ENCODE assay signal across 27 cellular contexts in genomic region chrX:111386884-111387283, GRCh38. TPM values are rescaled to one million over a fixed set of nuclear protein-coding genes. Genes with fewer than 3 reads are reported as not detected.
DNase-seq lines count a peak whose midpoint lies in the region; ATAC-seq and TF ChIP-seq lines count a peak whose summit lies in the region.
"Had no signal": no experiment of that assay in that cellular context is flagged by ENCODE, and none has a peak within 500 bp of the region (broad histone marks: within the 10 kb centered on the region; RNA-seq: fewer than 3 reads in every experiment).

No MANE protein-coding gene starts in this region.

- no peak overlapping the region for H3K4me3 Mint-ChIP-seq in MCF 10A (ENCODE audit: unreplicated experiment)
- no peak overlapping the region for H3K4me3 Mint-ChIP-seq in stimulated activated naive CD8-positive, alpha-beta T cell treated with anti-CD3 and anti-CD28 coated beads, Interleukin-15, amount 100 ng/mL, for 72 hours
- H3K4me3 Mint-ChIP-seq in mesothelial cell of epicardium = no peak overlapping the region
- H3K4me3 Mint-ChIP-seq: CD14-positive monocyte; CD8-positive, alpha-beta memory T cell had no signal

- no peak overlapping the region for H3K14ac ChIP-seq in mesenchymal stem cell (ENCODE audit: low read length in 2 of 2)

- TF ChIP-seq POLR2A in breast epithelium (IDR thresholded peaks at IDR 0.05) = no peak

- POLR2A ChIA-PET in MCF 10A (lab: Yijun Ruan, JAX) = no interaction called here

- H3K4me3 ChIP-seq in breast epithelium (no peak overlapping the region), epithelial cell of esophagus (ENCODE audit: low read length) (no peak overlapping the region), mesenchymal stem cell (ENCODE audit: insufficient read depth in 1 of 2, low read depth in 1 of 2, low read length in 2 of 2) (no peak overlapping the region)
- H3K4me3 ChIP-seq: GM12878 had no signal

- no peak for TF ChIP-seq CTCF in MCF 10A (IDR thresholded peaks at IDR 0.05; ENCODE audit: unreplicated experiment)
- TF ChIP-seq CTCF in breast epithelium (IDR thresholded peaks at IDR 0.05) = no peak
- TF ChIP-seq CTCF in epithelial cell of esophagus (IDR thresholded peaks at IDR 0.05; ENCODE audit: insufficient read depth, low read depth, low read length, missing control alignments) = no peak
- no peak for TF ChIP-seq CTCF in mesothelial cell of epicardium (IDR thresholded peaks at IDR 0.05; ENCODE audit: unreplicated experiment)

- no peak overlapping the region for H2AFZ ChIP-seq in mesenchymal stem cell (ENCODE audit: low read depth, low read length)

- no peak overlapping the region for H3K9ac ChIP-seq in mesenchymal stem cell (ENCODE audit: low read length)

- peak; percentile 9 for DNase-seq in MCF 10A (ENCODE audit: unreplicated experiment)
- no peak for DNase-seq in breast epithelium (ENCODE audit: low spot score in 2 of 2)
- DNase-seq in epithelial cell of esophagus (ENCODE audit: low read depth) = peak; percentile 1
- DNase-seq in mesenchymal stem cell = peak; percentile 4
- DNase-seq in stimulated activated naive CD8-positive, alpha-beta T cell treated with anti-CD3 and anti-CD28 coated beads, Interleukin-15, amount 100 ng/mL, for 72 hours = no peak
- no peak for DNase-seq in mesothelial cell of epicardium (ENCODE audit: low spot score in 2 of 2, unreplicated experiment in 2 of 2)
- DNase-seq in putamen (ENCODE audit: low spot score) = no peak
- DNase-seq in NCI-H2029 (lab: John Stamatoyannopoulos, UW) = no peak
- DNase-seq: 8988T; ACHN; BE2C; CD8-positive, alpha-beta memory T cell; DMS 273 treated with DMSO at 0.1 percent for 48 hours; DMS79; EL; GDM1; NCI-H1436; NCI-H187; NCI-H2107; NCI-H446 treated with DMSO at 0.1 percent for 48 hours; NCI-H526; SHP77 had no signal

- no TSS peak for BruUV-seq in MCF 10A (replicated peaks; lab: Mats Ljungman, UMichigan)

- H2BK15ac ChIP-seq in mesenchymal stem cell (ENCODE audit: low read depth, poor library complexity, severe bottlenecking) = no peak overlapping the region

- no peak overlapping the region for H3K27ac ChIP-seq in breast epithelium
- no peak overlapping the region for H3K27ac ChIP-seq in mesenchymal stem cell (ENCODE audit: low read length, poor library complexity, severe bottlenecking)
- H3K27ac ChIP-seq: RWPE1 had no signal

- H3K27me3 ChIP-seq in breast epithelium = peaks cover 0 to 48% of the 10 kb centered on the region in 2 donors
- peaks cover 0 to 12% of the 10 kb centered on the region in 2 experiments for H3K27me3 ChIP-seq in mesenchymal stem cell (ENCODE audit: control insufficient read depth in 1 of 2, insufficient read depth in 1 of 2, low read length in 2 of 2)
- H3K27me3 ChIP-seq: BE2C had no signal

- no peak overlapping the region for H3K4ac ChIP-seq in mesenchymal stem cell (ENCODE audit: low read depth in 1 of 2, low read length in 2 of 2)

- no peak overlapping the region for H3K18ac ChIP-seq in mesenchymal stem cell (ENCODE audit: low read depth in 1 of 2, low read length in 2 of 2)

- no peak overlapping the region for H3K4me2 ChIP-seq in mesenchymal stem cell (ENCODE audit: low read length, poor library complexity, severe bottlenecking)

- WGBS in mesenchymal stem cell = no CpG with 5 or more reads among the region's 5 CpGs

- no peak overlapping the region for H2BK5ac ChIP-seq in mesenchymal stem cell (ENCODE audit: low read depth, low read length, poor library complexity, severe bottlenecking)

- no peak overlapping the region for H3K27ac Mint-ChIP-seq in MCF 10A (ENCODE audit: low read depth, unreplicated experiment)
- no peak overlapping the region for H3K27ac Mint-ChIP-seq in stimulated activated naive CD8-positive, alpha-beta T cell treated with anti-CD3 and anti-CD28 coated beads, Interleukin-15, amount 100 ng/mL, for 72 hours
- H3K27ac Mint-ChIP-seq in mesothelial cell of epicardium = no peak overlapping the region
- H3K27ac Mint-ChIP-seq: CD14-positive monocyte; CD8-positive, alpha-beta memory T cell had no signal

- H3K4me1 ChIP-seq in breast epithelium (no peaks in the 10 kb centered on the region), mesenchymal stem cell (ENCODE audit: control insufficient read depth, insufficient read depth, low read depth, low read length) (no peaks in the 10 kb centered on the region)
- H3K4me1 ChIP-seq: BE2C had no signal

- no peak for ATAC-seq in stimulated activated naive CD8-positive, alpha-beta T cell treated with anti-CD3 and anti-CD28 coated beads, Interleukin-15, amount 100 ng/mL, for 72 hours
- ATAC-seq: GM12878 had no signal

- H3K9me3 ChIP-seq in breast epithelium (no peaks in the 10 kb centered on the region), mesenchymal stem cell (ENCODE audit: control insufficient read depth, low read length) (no peaks in the 10 kb centered on the region)
- H3K9me3 ChIP-seq: BE2C had no signal

- no peaks in the 10 kb centered on the region for H3K79me1 ChIP-seq in mesenchymal stem cell (replicated peaks; ENCODE audit: low read length, poor library complexity, severe bottlenecking)

- H3K4me1 Mint-ChIP-seq in MCF 10A (ENCODE audit: insufficient read depth, unreplicated experiment) (no peaks in the 10 kb centered on the region), mesothelial cell of epicardium (no peaks in the 10 kb centered on the region)
- no peaks in the 10 kb centered on the region for H3K4me1 Mint-ChIP-seq in stimulated activated naive CD8-positive, alpha-beta T cell treated with anti-CD3 and anti-CD28 coated beads, Interleukin-15, amount 100 ng/mL, for 72 hours
- H3K4me1 Mint-ChIP-seq: CD14-positive monocyte; CD8-positive, alpha-beta memory T cell had no signal

- H3K36me3 Mint-ChIP-seq in MCF 10A (ENCODE audit: insufficient read depth, unreplicated experiment) = no peaks in the 10 kb centered on the region
- no peaks in the 10 kb centered on the region for H3K36me3 Mint-ChIP-seq in mesothelial cell of epicardium
- H3K36me3 Mint-ChIP-seq: CD14-positive monocyte; CD8-positive, alpha-beta memory T cell had no signal

- no peak overlapping the region for H4K8ac ChIP-seq in mesenchymal stem cell (ENCODE audit: low read length)

- CTCF ChIA-PET in MCF 10A (lab: Yijun Ruan, JAX) = interaction anchor here (0.7 kb wide), 1 partner anchor 31 kb away, joined by 3 read pairs; no protein-coding TSS in a partner anchor

- H3K23ac ChIP-seq in mesenchymal stem cell (ENCODE audit: low read length in 2 of 2) = no peak overlapping the region

- H3K36me3 ChIP-seq in breast epithelium (no peaks in the 10 kb centered on the region), mesenchymal stem cell (ENCODE audit: control insufficient read depth in 1 of 2, insufficient read depth in 2 of 2, low read depth in 1 of 2, low read length in 2 of 2) (no peaks in the 10 kb centered on the region)
- H3K36me3 ChIP-seq: BE2C had no signal

- H4K91ac ChIP-seq in mesenchymal stem cell (ENCODE audit: low read length) = no peak overlapping the region

- no peak overlapping the region for H2AK5ac ChIP-seq in mesenchymal stem cell (ENCODE audit: low read length, severe bottlenecking)

- H3K27me3 Mint-ChIP-seq in MCF 10A (ENCODE audit: insufficient read depth, unreplicated experiment) (peaks cover 98% of the 10 kb centered on the region), mesothelial cell of epicardium (ENCODE audit: low read depth) (peaks cover 3% of the 10 kb centered on the region)
- no peaks in the 10 kb centered on the region for H3K27me3 Mint-ChIP-seq in stimulated activated naive CD8-positive, alpha-beta T cell treated with anti-CD3 and anti-CD28 coated beads, Interleukin-15, amount 100 ng/mL, for 72 hours

- intact Hi-C loops in MCF 10A (cut with micrococcal nuclease) = no loop called here
- intact Hi-C loops in breast epithelium (cut with DNase I; ENCODE audit: low total_unique reads) = no loop called here

- H3K9me3 Mint-ChIP-seq in MCF 10A (ENCODE audit: unreplicated experiment) (no peaks in the 10 kb centered on the region), mesothelial cell of epicardium (no peaks in the 10 kb centered on the region)
- H3K9me3 Mint-ChIP-seq in stimulated activated naive CD8-positive, alpha-beta T cell treated with anti-CD3 and anti-CD28 coated beads, Interleukin-15, amount 100 ng/mL, for 72 hours = no peaks in the 10 kb centered on the region
- H3K9me3 Mint-ChIP-seq: CD8-positive, alpha-beta memory T cell had no signal

- no peak overlapping the region for H2BK12ac ChIP-seq in mesenchymal stem cell (ENCODE audit: low read length in 2 of 2)

- no peak overlapping the region for H2BK120ac ChIP-seq in mesenchymal stem cell (ENCODE audit: low read depth, low read length)

RNA-seq across cellular contexts. Expression of gene DCX, which starts 25.1 kb away (rescaled TPM):
- total RNA-seq in MCF 10A (2022) (not detected in 2 replicates), breast epithelium (under 1 TPM in 2 of 3 donors, not detected in 1; 0.33 to 0.44 TPM), mesothelial cell of epicardium (6.1 TPM in 3 replicates)
- 0.29 TPM for polyA plus RNA-seq in mesenchymal stem cell (2013, experiment 1 of 2)
- polyA plus RNA-seq in mesenchymal stem cell (2013, experiment 2 of 2) = 0.29 TPM
- total RNA-seq: CD8-positive, alpha-beta memory T cell; GM12878; HT-29; SK-MEL-5 had no signal
- polyA plus RNA-seq: CD14-positive monocyte; CD8-positive, alpha-beta memory T cell had no signal

Comparison
In these comparisons a context has a peak if more than half of its experiments do, and no peak if none do; other contexts are left out.
1. DNase-seq: peak in MCF 10A (single experiment), epithelial cell of esophagus (single experiment) and mesenchymal stem cell (single experiment); none in breast epithelium (0 of 2), stimulated activated naive CD8-positive, alpha-beta T cell treated with anti-CD3 and anti-CD28 coated beads, Interleukin-15, amount 100 ng/mL, for 72 hours (0 of 2), mesothelial cell of epicardium (0 of 2), putamen (single experiment) and NCI-H2029 (single experiment).